Comparison of ENCODE assay signal across 32 cellular contexts in genomic region chr7:131568510-131568909, GRCh38.
"Had no signal": no experiment of that assay in that cellular context is flagged by ENCODE, and none has a peak within 500 bp of the region (broad histone marks: within the 10 kb centered on the region; RNA-seq: fewer than 3 reads in every experiment).

No MANE protein-coding gene starts in this region.

- H3K27ac ChIP-seq: brain microvascular endothelial cell, KMS-11, Peyer's patch, SK-N-MC, WERI-Rb-1 had no signal

- H3K4me2 ChIP-seq: KMS-11 had no signal

- H3K4me3 Mint-ChIP-seq: activated CD4-positive, alpha-beta T cell treated with anti-CD3 and anti-CD28 coated beads, Interleukin-2, amount 10 ng/mL, durations not matched to agents 24 days and 14 days; activated CD8-positive, alpha-beta T cell treated with anti-CD3 and anti-CD28 coated beads for 36 hours; activated naive CD8-positive, alpha-beta T cell treated with anti-CD3 and anti-CD28 coated beads for 36 hours; activated T-cell treated with anti-CD3 and anti-CD28 coated beads, Interleukin-2, amount 50 U/mL, for 72 hours; activated T-helper 17 cell treated with anti-CD3 and anti-CD28 coated beads, Interleukin-2, amount 50 U/mL, for 72 hours; central memory CD8-positive, alpha-beta T cell had no signal

- DNase-seq: activated CD4-positive, alpha-beta T cell treated with anti-CD3 and anti-CD28 coated beads, Interleukin-2, amount 10 ng/mL, durations not matched to agents 24 days and 14 days; activated CD4-positive, alpha-beta T cell treated with anti-CD3 and anti-CD28 coated beads, Interleukin-2, amount 50 U/mL, for 4 hours; activated CD8-positive, alpha-beta T cell treated with anti-CD3 and anti-CD28 coated beads for 36 hours; activated effector memory CD4-positive, alpha-beta T cell treated with anti-CD3 and anti-CD28 coated beads, Interleukin-2, amount 50 U/mL, for 16 hours; activated naive CD4-positive, alpha-beta T cell; activated naive CD4-positive, alpha-beta T cell treated with anti-CD3 and anti-CD28 coated beads, Interleukin-2, amount 50 U/mL, for 16 hours; activated naive CD8-positive, alpha-beta T cell treated with anti-CD3 and anti-CD28 coated beads for 36 hours; activated T-cell treated with anti-CD3 and anti-CD28 coated beads, Interleukin-2, amount 50 U/mL, for 1 hour; activated T-cell treated with anti-CD3 and anti-CD28 coated beads, Interleukin-2, amount 50 U/mL, for 72 hours; amniotic stem cell; aorta; brain microvascular endothelial cell; MM.1S; NCI-H1092 treated with DMSO at 0.1 percent for 48 hours; NCI-H146; NCI-H187 treated with DMSO at 0.1 percent for 48 hours; NCI-H2081; NCI-H2171 treated with DMSO at 0.1 percent for 48 hours; NCI-H2227 treated with DMSO at 0.1 percent for 48 hours; NCI-H446 treated with DMSO at 0.1 percent for 48 hours; NCI-H524; NCI-H69; NCI-H82; PC-3; Peyer's patch; RPMI8226; T1000; WERI-Rb-1 had no signal

- H3K36me3 Mint-ChIP-seq: activated naive CD8-positive, alpha-beta T cell treated with anti-CD3 and anti-CD28 coated beads for 36 hours had no signal

- H3K9ac ChIP-seq: KMS-11 had no signal

- H3K27ac Mint-ChIP-seq: activated CD4-positive, alpha-beta T cell treated with anti-CD3 and anti-CD28 coated beads, Interleukin-2, amount 10 ng/mL, durations not matched to agents 24 days and 14 days; activated CD8-positive, alpha-beta T cell treated with anti-CD3 and anti-CD28 coated beads for 36 hours; activated naive CD8-positive, alpha-beta T cell treated with anti-CD3 and anti-CD28 coated beads for 36 hours; activated T-cell treated with anti-CD3 and anti-CD28 coated beads, Interleukin-2, amount 50 U/mL, for 72 hours; activated T-helper 17 cell treated with anti-CD3 and anti-CD28 coated beads, Interleukin-2, amount 50 U/mL, for 72 hours had no signal

- H3K4me1 Mint-ChIP-seq: activated CD4-positive, alpha-beta T cell treated with anti-CD3 and anti-CD28 coated beads, Interleukin-2, amount 10 ng/mL, durations not matched to agents 24 days and 14 days; activated naive CD8-positive, alpha-beta T cell treated with anti-CD3 and anti-CD28 coated beads for 36 hours; activated T-helper 17 cell treated with anti-CD3 and anti-CD28 coated beads, Interleukin-2, amount 50 U/mL, for 72 hours; central memory CD8-positive, alpha-beta T cell had no signal

- H3K4me3 ChIP-seq: Peyer's patch, SK-N-MC had no signal

- H3K36me3 ChIP-seq: brain microvascular endothelial cell, Peyer's patch, WERI-Rb-1 had no signal

- H3K27me3 ChIP-seq: brain microvascular endothelial cell, Peyer's patch had no signal

- H3K27me3 Mint-ChIP-seq: activated CD4-positive, alpha-beta T cell treated with anti-CD3 and anti-CD28 coated beads, Interleukin-2, amount 10 ng/mL, durations not matched to agents 24 days and 14 days; activated naive CD8-positive, alpha-beta T cell treated with anti-CD3 and anti-CD28 coated beads for 36 hours; activated T-helper 17 cell treated with anti-CD3 and anti-CD28 coated beads, Interleukin-2, amount 50 U/mL, for 72 hours had no signal

- ATAC-seq: activated CD8-positive, alpha-beta T cell treated with anti-CD3 and anti-CD28 coated beads for 36 hours; activated T-cell treated with anti-CD3 and anti-CD28 coated beads, Interleukin-2, amount 50 U/mL, for 72 hours; activated T-helper 17 cell treated with anti-CD3 and anti-CD28 coated beads, Interleukin-2, amount 50 U/mL, for 72 hours; PC-3 had no signal

- H3K4me1 ChIP-seq: Peyer's patch had no signal

- H3K9me3 ChIP-seq: Peyer's patch had no signal

- H3K9me3 Mint-ChIP-seq: activated CD4-positive, alpha-beta T cell treated with anti-CD3 and anti-CD28 coated beads, Interleukin-2, amount 10 ng/mL, durations not matched to agents 24 days and 14 days; activated CD8-positive, alpha-beta T cell treated with anti-CD3 and anti-CD28 coated beads for 36 hours; activated naive CD8-positive, alpha-beta T cell treated with anti-CD3 and anti-CD28 coated beads for 36 hours; activated T-cell treated with anti-CD3 and anti-CD28 coated beads, Interleukin-2, amount 50 U/mL, for 72 hours; activated T-helper 17 cell treated with anti-CD3 and anti-CD28 coated beads, Interleukin-2, amount 50 U/mL, for 72 hours; central memory CD8-positive, alpha-beta T cell had no signal
